Comparison of ENCODE assay signal across 22 cellular contexts in genomic region chr11:61765550-61766253, GRCh38.
"Had no signal": no experiment of that assay in that cellular context is flagged by ENCODE, and none has a peak within 500 bp of the region (broad histone marks: within the 10 kb centered on the region; RNA-seq: fewer than 3 reads in every experiment).

No MANE protein-coding gene starts in this region.

- H3K9me3 Mint-ChIP-seq: dendritic cell treated with granulocyte-macrophage colony-stimulating factor and Interleukin-4, amounts not matched to agents 40 ng/mL and 50 ng/mL, for 4 days; effector memory CD8-positive, alpha-beta T cell had no signal

- H3K4me3 Mint-ChIP-seq: dendritic cell treated with granulocyte-macrophage colony-stimulating factor and Interleukin-4, amounts not matched to agents 40 ng/mL and 50 ng/mL, for 4 days; effector memory CD8-positive, alpha-beta T cell had no signal

- H3K27me3 ChIP-seq: breast epithelium, testis had no signal

- H3K9me3 ChIP-seq: breast epithelium, esophagus squamous epithelium, testis had no signal

- H3K27ac Mint-ChIP-seq: dendritic cell treated with granulocyte-macrophage colony-stimulating factor and Interleukin-4, amounts not matched to agents 40 ng/mL and 50 ng/mL, for 4 days; effector memory CD8-positive, alpha-beta T cell had no signal

- ATAC-seq: effector memory CD8-positive, alpha-beta T cell had no signal

- H3K36me3 ChIP-seq: breast epithelium, esophagus squamous epithelium had no signal

- H3K4me1 ChIP-seq: breast epithelium, esophagus squamous epithelium had no signal

- H3K27ac ChIP-seq: breast epithelium, esophagus squamous epithelium, VCaP had no signal

- H3K27me3 Mint-ChIP-seq: progenitor cell of endocrine pancreas had no signal

- DNase-seq: activated CD4-positive, alpha-beta T cell treated with anti-CD3 and anti-CD28 coated beads, Interleukin-2, amount 50 U/mL, for 1 hour; activated CD4-positive, CD25-positive, alpha-beta regulatory T cell treated with anti-CD3 and anti-CD28 coated beads, Interleukin-2, amount 50 U/mL, for 72 hours; activated CD8-positive, alpha-beta memory T cell treated with anti-CD3 and anti-CD28 coated beads, Interleukin-2, amount 50 U/mL, for 4 hours; activated effector memory CD4-positive, alpha-beta T cell treated with Interleukin-2 at 50 U/mL for 16 hours; activated naive CD4-positive, alpha-beta T cell treated with anti-CD3 and anti-CD28 coated beads, Interleukin-2, amount 50 U/mL, for 16 hours; activated T-cell treated with anti-CD3 and anti-CD28 coated beads, Interleukin-2, amount 50 U/mL, for 48 hours; effector memory CD8-positive, alpha-beta T cell; esophagus squamous epithelium; left cardiac atrium; midbrain; stimulated activated CD4-positive, alpha-beta T cell treated with anti-CD3 and anti-CD28 coated beads, Interleukin-12 subunit alpha, Interleukin-12 subunit beta, amount 100 ng/mL, for 4 hours; stimulated activated CD4-positive, alpha-beta T cell treated with anti-CD3 and anti-CD28 coated beads, Interleukin-1b, Interleukin-23, amount 100 ng/mL, for 48 hours; stimulated activated CD8-positive, alpha-beta memory T cell treated with anti-CD3 and anti-CD28 coated beads, Interleukin-4, amount 100 ng/mL, for 48 hours; stimulated activated naive CD4-positive, alpha-beta T cell treated with Interleukin-2 at 50 U/mL for 16 hours; SW 1271; T-helper 2 cell; testis had no signal

- H3K4me3 ChIP-seq: breast epithelium, esophagus squamous epithelium, lung, testis had no signal
